In the genomic region with DNA sequence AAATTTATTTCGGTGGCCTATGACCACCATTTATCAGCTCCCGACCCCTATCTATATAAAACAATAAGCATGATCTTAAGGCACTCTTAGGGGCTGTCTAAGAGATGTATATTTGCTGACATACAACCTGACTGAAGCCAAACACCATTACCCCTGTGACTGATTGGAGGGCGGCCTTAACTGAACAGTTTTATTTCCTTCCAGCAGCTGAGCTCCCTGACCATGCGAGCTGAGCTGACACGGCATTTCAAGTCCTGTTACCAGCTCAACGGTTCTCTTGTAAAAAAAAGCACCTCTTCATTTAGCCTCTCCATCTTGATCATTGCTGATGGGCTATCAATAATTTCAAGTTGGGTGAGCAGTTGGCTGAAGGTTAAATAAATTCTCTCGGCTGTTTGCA, we compare ENCODE assay signal across 22 cellular contexts.
"Had no signal": no experiment of that assay in that cellular context is flagged by ENCODE, and none has a peak within 500 bp of the region (broad histone marks: within the 10 kb centered on the region; RNA-seq: fewer than 3 reads in every experiment).

No MANE protein-coding gene starts in this region.

- H3K36me3 ChIP-seq: MG63, SJCRH30 had no signal

- H3K27ac ChIP-seq: SJCRH30 had no signal

- DNase-seq: Karpas-422; KG1; MG63; NCI-H1092; NCI-H1105 treated with DMSO at 0.1 percent for 48 hours; NCI-H1417 treated with DMSO at 0.1 percent for 48 hours; NCI-H146; NCI-H1694 treated with DMSO at 0.1 percent for 48 hours; NCI-H1930; NCI-H2081; NCI-H2107; NCI-H2227 treated with DMSO at 0.1 percent for 48 hours; NCI-H524 treated with DMSO at 0.1 percent for 48 hours; NCI-H69; NCI-H774; NK-92 treated with Interleukin-12 subunit alpha and Interleukin-12 subunit beta, amount 100 ng/mL, for 24 hours; PC-3; SHP77 treated with DMSO at 0.1 percent for 48 hours; SJCRH30 had no signal

- H3K4me3 ChIP-seq: MG63, SJCRH30 had no signal

- H3K27me3 ChIP-seq: MG63, SJCRH30 had no signal

- H3K9me3 ChIP-seq: MG63, SJCRH30 had no signal

- ATAC-seq: Panc1, PC-3, Right ventricle myocardium inferior, SK-N-SH treated with all-trans-retinoic acid at 6 μM for 48 hours had no signal

- H3K4me1 ChIP-seq: SJCRH30 had no signal
